In genomic region chr5:143506881-143507552, GRCh38 we compare ENCODE assay signal across 1 cellular context.
TF ChIP-seq lines count a peak whose summit lies in the region.

No MANE protein-coding gene starts in this region.

TF ChIP-seq in SK-N-SH, 30 proteins besides CTCF, POLR2A, EP300 and RAD21 (continued from another document):
- peak; percentile 51; the same call in 1 of the 2 replicates for TF ChIP-seq ZBTB33 (IDR thresholded peaks at IDR 0.05; ENCODE audit: borderline replicate concordance, low read depth)
- TF ChIP-seq YY1 (IDR thresholded peaks at IDR 0.05; ENCODE audit: low read depth) = no peak
- no peak for TF ChIP-seq REST (IDR thresholded peaks at IDR 0.05; ENCODE audit: low read depth, low read length)
- peak; percentile 88 for TF ChIP-seq PBX3 (IDR thresholded peaks at IDR 0.05)
- peak; percentile 56; the same call in 1 of the 2 replicates for TF ChIP-seq RXRA (IDR thresholded peaks at IDR 0.05; ENCODE audit: borderline replicate concordance, low read depth)
- no peak for TF ChIP-seq CHD2 (IDR thresholded peaks at IDR 0.05; ENCODE audit: low read length, partially characterized antibody)
- TF ChIP-seq USF1 (IDR thresholded peaks at IDR 0.05; ENCODE audit: borderline replicate concordance, low read depth) = 0 out of 2 replicates have a peak, but pooled peaks have one; percentile 14
- peak; percentile 11; the same call in 1 of the 2 replicates for TF ChIP-seq MAX (IDR thresholded peaks at IDR 0.05; ENCODE audit: low read depth)
